Comparison of ENCODE assay signal across 14 cellular contexts in genomic region chr9:31445960-31446359, GRCh38.
DNase-seq lines count a peak whose midpoint lies in the region; ATAC-seq and TF ChIP-seq lines count a peak whose summit lies in the region.
"Had no signal": no experiment of that assay in that cellular context is flagged by ENCODE, and none has a peak within 500 bp of the region (broad histone marks: within the 10 kb centered on the region; RNA-seq: fewer than 3 reads in every experiment).

No MANE protein-coding gene starts in this region.

- no peak overlapping the region for H3K4me3 ChIP-seq in NB4 (ENCODE audit: low read depth, low read length)
- H3K4me3 ChIP-seq: testis had no signal

- DNase-seq in NB4 (ENCODE audit: low read depth) (peak; percentile 21), SHP77 treated with DMSO at 0.1 percent for 48 hours (lab: John Stamatoyannopoulos, UW) (no peak), HUDEP-2 (lab: John Stamatoyannopoulos, UW; ENCODE audit: unreplicated experiment in 76 of 76) (no peak), NCI-H524 (lab: John Stamatoyannopoulos, UW) (no peak), HT-29 (ENCODE audit: low spot score) (no peak)
- DNase-seq: activated CD4-positive, alpha-beta T cell treated with anti-CD3 and anti-CD28 coated beads, Interleukin-2, amount 10 ng/mL, durations not matched to agents 7 days and 5 days; AML-193; amygdala; NCI-H1436 treated with DMSO at 0.1 percent for 48 hours; stimulated activated CD4-positive, alpha-beta T cell treated with anti-CD3 and anti-CD28 coated beads, Interleukin-2, amount 100 ng/mL, for 24 hours; testis had no signal

- TF ChIP-seq POLR2A in NB4 (IDR thresholded peaks at IDR 0.05; ENCODE audit: extremely low read depth, insufficient read length), result no peak

- TF ChIP-seq CTCF in NB4 (IDR thresholded peaks at IDR 0.05; ENCODE audit: low read depth, low read length), result no peak

- ATAC-seq in GM18498 (IDR thresholded peaks at IDR 0.05; ENCODE audit: unreplicated experiment), result peak; percentile 64
- peak; percentile 66 for ATAC-seq in GM19463 (IDR thresholded peaks at IDR 0.05; ENCODE audit: unreplicated experiment)
- ATAC-seq in HG02938 (IDR thresholded peaks at IDR 0.05; ENCODE audit: unreplicated experiment), result peak; percentile 78
